Comparison of ENCODE assay signal across 8 cellular contexts in genomic region chr9:138022121-138022741, GRCh38.
DNase-seq lines count a peak whose midpoint lies in the region; ATAC-seq lines count a peak whose summit lies in the region.

No MANE protein-coding gene starts in this region.

- no peaks in the 10 kb centered on the region for H4K20me1 ChIP-seq in GM23248 (ENCODE audit: insufficient read depth)

- H3K4me3 ChIP-seq in GM23248 (no peak overlapping the region), iPS-18a (ENCODE audit: low read length) (peak overlapping the region; percentile 33)

- no peak overlapping the region for H3K4me2 ChIP-seq in GM23248 (ENCODE audit: unreplicated experiment)

- WGBS in GM23248 (ENCODE audit: low coverage in 1 of 2, low lambda C conversion rate in 2 of 2, missing lambda C conversion rate in 2 of 2), 2 experiments = 27 to 33% methylated on average over 13 to 16 of the region's 17 CpGs

- H3K9me3 ChIP-seq in GM23248 (ENCODE audit: low read depth) = no peaks in the 10 kb centered on the region
- H3K9me3 ChIP-seq in iPS-18a (ENCODE audit: control insufficient read depth, low read depth, low read length) = no peaks in the 10 kb centered on the region

- DNase-seq in ACHN (peak; percentile 21), GM23248 (peak; percentile 21), RPMI8226 (peak; percentile 61), germinal center (ENCODE audit: low spot score) (no peak)

- H3K9me2 ChIP-seq in GM23248 (ENCODE audit: insufficient read depth) = no peaks in the 10 kb centered on the region

- H3K27me3 ChIP-seq in GM23248 (replicated peaks; ENCODE audit: insufficient read depth) (peaks cover 12% of the 10 kb centered on the region; the same call in 1 of the 2 replicates), iPS-18a (ENCODE audit: control insufficient read depth, insufficient read depth, low read length) (peaks cover 29% of the 10 kb centered on the region)

- in situ Hi-C loops in ACHN (cut with HindIII; ENCODE audit: low pct_ligation_motif_present, low pct_unique_long_range_greater_than_20kb, low sequenced_read_pairs) (no loop called here), GM23248 (cut with MboI) (no loop called here)

- ATAC-seq in HG03571 (IDR thresholded peaks at IDR 0.05; ENCODE audit: unreplicated experiment) (no peak), HG02588 (IDR thresholded peaks at IDR 0.05; ENCODE audit: unreplicated experiment) (no peak), GM21825 (IDR thresholded peaks at IDR 0.05; ENCODE audit: unreplicated experiment) (no peak)

- H3F3A ChIP-seq in GM23248 (ENCODE audit: insufficient read depth) = no peaks in the 10 kb centered on the region

- H2AFZ ChIP-seq in GM23248 = no peak overlapping the region

- no peak overlapping the region for H3K9ac ChIP-seq in GM23248
- no peak overlapping the region for H3K9ac ChIP-seq in iPS-18a (ENCODE audit: low read length)

- no peak overlapping the region for H3K27ac ChIP-seq in GM23248
- H3K27ac ChIP-seq in iPS-18a (ENCODE audit: low read length) = no peak overlapping the region

- H3K79me2 ChIP-seq in GM23248 (ENCODE audit: insufficient read depth) = no peaks in the 10 kb centered on the region

- H3K36me3 ChIP-seq in GM23248 (ENCODE audit: low read depth) (no peaks in the 10 kb centered on the region), iPS-18a (ENCODE audit: control insufficient read depth, low read depth, low read length) (peaks cover 4% of the 10 kb centered on the region)

- no peaks in the 10 kb centered on the region for H3K4me1 ChIP-seq in GM23248 (ENCODE audit: insufficient read depth)
- no peaks in the 10 kb centered on the region for H3K4me1 ChIP-seq in iPS-18a (ENCODE audit: control insufficient read depth, low read depth, low read length)
